ENCODE assay signal across 8 cellular contexts in the genomic region with DNA sequence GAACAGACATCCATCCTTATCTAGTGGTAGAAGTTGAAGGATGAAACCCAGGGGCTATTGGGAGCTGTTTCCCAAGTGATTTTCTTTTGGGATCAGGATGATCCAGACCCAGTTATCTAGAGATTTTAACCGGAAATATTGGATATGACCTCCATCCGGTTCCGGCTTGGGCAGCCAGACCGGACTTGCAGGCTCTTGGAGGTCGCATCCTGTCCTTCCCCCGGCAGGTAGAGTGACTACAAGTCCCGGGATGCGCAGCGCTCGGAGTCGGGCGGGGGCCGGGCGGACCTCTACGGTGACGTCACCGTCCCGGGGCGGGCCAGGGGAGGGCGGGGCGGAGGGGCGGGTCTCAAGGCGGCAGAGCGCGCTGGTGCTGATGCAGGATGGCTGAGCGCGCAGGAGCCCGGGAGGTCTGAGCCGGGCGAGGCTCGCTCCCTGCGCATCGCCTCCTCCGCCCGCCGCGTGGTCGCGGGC. TPM values are rescaled to one million over a fixed set of nuclear protein-coding genes. Genes with fewer than 3 reads are reported as not detected.
DNase-seq lines count a peak whose midpoint lies in the region; ATAC-seq, FAIRE-seq and TF ChIP-seq lines count a peak whose summit lies in the region.

A gene (plus strand): TSS at position 360 of the 474 bp plus-strand sequence. CDS start 391 bp downstream, outside the sequence.

- DNase-seq in GM12892 (ENCODE audit: insufficient read length) (peak; percentile 83), NCI-H146 (lab: John Stamatoyannopoulos, UW) (peak; percentile 93), UCSD-AML1 (lab: John Stamatoyannopoulos, UW; ENCODE audit: unreplicated experiment) (peak; percentile 76), brain pericyte (ENCODE audit: low read depth, low spot score) (peak; percentile 16), small intestine (peak; percentile 75), GDM1 (lab: John Stamatoyannopoulos, UW) (no peak)

- H3K4me1 ChIP-seq in iPS-18a (ENCODE audit: control insufficient read depth, low read depth, low read length), result no peaks in the 10 kb centered on the region
- H3K4me1 ChIP-seq in small intestine (ENCODE audit: control insufficient read depth in 2 of 2, insufficient read depth in 1 of 2, low read depth in 1 of 2, low read length in 1 of 2), result peaks cover 4 to 9% of the 10 kb centered on the region in 2 donors

- H3K4me3 ChIP-seq in iPS-18a (ENCODE audit: low read length), result peak within 1 kb of the TSS; percentile 85
- H3K4me3 ChIP-seq in small intestine (ENCODE audit: low read depth in 1 of 2, low read length in 2 of 2), result peak within 1 kb of the TSS; percentile 41 to 62

- H3K9ac ChIP-seq in iPS-18a (ENCODE audit: low read length), result peak within 1 kb of the TSS; percentile 72

- no peak for TF ChIP-seq POLR2A in GM12892 (IDR thresholded peaks at IDR 0.05; ENCODE audit: low read depth, low read length)

- ATAC-seq in HG02798 (IDR thresholded peaks at IDR 0.05; ENCODE audit: poor library complexity, unreplicated experiment), result peak; percentile 95

- WGBS in small intestine, 3 donors, result 1% methylated on average over 32 to 39 of the region's 39 CpGs

- H3K27ac ChIP-seq in iPS-18a (ENCODE audit: low read length) (no peak within 1 kb of the TSS), small intestine (ENCODE audit: low read depth in 1 of 2, low read length in 1 of 2) (no peak within 1 kb of the TSS)

- H3K36me3 ChIP-seq in iPS-18a (ENCODE audit: control insufficient read depth, low read depth, low read length), result no peaks in the 10 kb centered on the region
- no peaks in the 10 kb centered on the region for H3K36me3 ChIP-seq in small intestine (ENCODE audit: control insufficient read depth in 2 of 2, insufficient read depth in 2 of 2, low read length in 2 of 2)

- H3K27me3 ChIP-seq in iPS-18a (ENCODE audit: control insufficient read depth, insufficient read depth, low read length), result peaks cover 33% of the 10 kb centered on the region
- peaks cover 0 to 20% of the 10 kb centered on the region in 2 donors for H3K27me3 ChIP-seq in small intestine (ENCODE audit: control insufficient read depth in 2 of 2, insufficient read depth in 2 of 2, low read length in 2 of 2)

- FAIRE-seq in GM12892 (lab: Jason Lieb, UNC), result peak; percentile 90
- FAIRE-seq in small intestine (lab: Jason Lieb, UNC), result no peak

- no peaks in the 10 kb centered on the region for H3K9me3 ChIP-seq in iPS-18a (ENCODE audit: control insufficient read depth, low read depth, low read length)
- no peaks in the 10 kb centered on the region for H3K9me3 ChIP-seq in small intestine (ENCODE audit: control insufficient read depth, low read depth)

RNA-seq across cellular contexts. Expression of the gene that starts here (rescaled TPM):
- polyA plus RNA-seq in GM12892 (2012; ENCODE audit: missing spikeins), result 0.85 TPM
- 1 to 10 TPM in 1 of 3 donors, under 1 TPM in 2; 0.22 to 4.3 (median 0.54) TPM for polyA plus RNA-seq in small intestine
